13 cellular contexts compared by ENCODE assay signal in the genomic region with DNA sequence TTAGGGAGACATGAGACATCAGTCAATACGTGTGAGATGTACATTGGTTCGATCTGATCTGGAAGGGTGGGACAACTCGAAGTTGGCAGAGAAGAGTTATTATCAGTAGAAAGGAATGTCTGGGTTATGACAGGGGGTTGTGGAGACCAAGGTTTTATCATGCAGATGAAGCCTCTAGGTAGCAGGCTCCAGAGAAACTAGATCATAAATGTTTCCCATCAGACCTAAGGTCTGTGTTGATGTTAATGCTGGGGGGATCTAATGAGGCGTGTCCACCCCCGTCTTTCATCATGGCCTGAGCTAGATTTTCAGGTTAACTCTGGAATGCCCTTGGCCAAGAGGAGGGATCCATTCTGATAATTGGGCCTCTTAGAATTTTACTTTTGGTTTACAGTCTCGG.
DNase-seq lines count a peak whose midpoint lies in the region; ATAC-seq, FAIRE-seq and TF ChIP-seq lines count a peak whose summit lies in the region.
"Had no signal": no experiment of that assay in that cellular context is flagged by ENCODE, and none has a peak within 500 bp of the region (broad histone marks: within the 10 kb centered on the region; RNA-seq: fewer than 3 reads in every experiment).

No MANE protein-coding gene starts in this region.

- H3K36me3 Mint-ChIP-seq in brain = no peaks in the 10 kb centered on the region
- H3K36me3 Mint-ChIP-seq in activated CD4-positive, alpha-beta memory T cell treated with anti-CD3 and anti-CD28 coated beads, Interleukin-2, amount 10 ng/mL, durations not matched to agents 7 days and 5 days (ENCODE audit: low read depth) = no peaks in the 10 kb centered on the region

- H3K4me1 ChIP-seq in HUES48 (ENCODE audit: control insufficient read depth, insufficient read depth, low read length) = peaks cover 12% of the 10 kb centered on the region
- peaks cover 16% of the 10 kb centered on the region for H3K4me1 ChIP-seq in mesodermal cell (ENCODE audit: control insufficient read depth, insufficient read depth, low read length, poor library complexity, severe bottlenecking)
- H3K4me1 ChIP-seq: left lung had no signal

- DNase-seq in EH (ENCODE audit: low read depth) (peak; percentile 12), D721Med (ENCODE audit: insufficient read length, low spot score) (no peak)
- DNase-seq in effector CD4-positive, alpha-beta T cell = no peak
- DNase-seq in activated CD4-positive, alpha-beta memory T cell treated with anti-CD3 and anti-CD28 coated beads, Interleukin-2, amount 10 ng/mL, durations not matched to agents 7 days and 5 days = no peak
- DNase-seq: activated gamma-delta T cell, left lung, NCI-H1930 had no signal

- H3K27ac ChIP-seq in HUES48 (ENCODE audit: low read depth, low read length) (peak overlapping the region; percentile 69), mesodermal cell (ENCODE audit: low read depth, low read length, severe bottlenecking) (peak overlapping the region; percentile 19)
- H3K27ac ChIP-seq: left lung had no signal

- H3K36me3 ChIP-seq in HUES48 (ENCODE audit: control insufficient read depth, insufficient read depth, low read length) = no peaks in the 10 kb centered on the region
- no peaks in the 10 kb centered on the region for H3K36me3 ChIP-seq in mesodermal cell (ENCODE audit: control insufficient read depth, insufficient read depth, low read length)
- H3K36me3 ChIP-seq: left lung had no signal

- H3K4me3 ChIP-seq in HUES48 (ENCODE audit: low read depth, low read length) (no peak overlapping the region), mesodermal cell (ENCODE audit: extremely low read depth, insufficient read depth, low read length, poor library complexity, severe bottlenecking) (no peak overlapping the region)
- H3K4me3 ChIP-seq: left lung had no signal

- H3K9ac ChIP-seq in HUES48 (ENCODE audit: low read depth, low read length) = no peak overlapping the region

- WGBS in mesodermal cell (ENCODE audit: insufficient coverage in 2 of 2), 2 experiments = 87 to 92% methylated on average over 5 to 6 of the region's 6 CpGs

- no peak for FAIRE-seq in D721Med (lab: Jason Lieb, UNC)

- ATAC-seq in HG03342 (IDR thresholded peaks at IDR 0.05; ENCODE audit: unreplicated experiment) = no peak
- ATAC-seq: left lung had no signal

- TF ChIP-seq CTCF in brain (conservative IDR thresholded peaks at IDR 0.05) = no peak
- no peak for TF ChIP-seq CTCF in D721Med (IDR thresholded peaks at IDR 0.05; ENCODE audit: insufficient read depth, missing control alignments)

- no peak overlapping the region for H3K4me3 Mint-ChIP-seq in brain
- no peak overlapping the region for H3K4me3 Mint-ChIP-seq in activated CD4-positive, alpha-beta memory T cell treated with anti-CD3 and anti-CD28 coated beads, Interleukin-2, amount 10 ng/mL, durations not matched to agents 7 days and 5 days
- H3K4me3 Mint-ChIP-seq: dendritic cell treated with granulocyte-macrophage colony-stimulating factor and Interleukin-4, amounts not matched to agents 40 ng/mL and 50 ng/mL, for 4 days; WTC11 had no signal

- peaks cover 8% of the 10 kb centered on the region for H3K27me3 Mint-ChIP-seq in brain
- H3K27me3 Mint-ChIP-seq in activated CD4-positive, alpha-beta memory T cell treated with anti-CD3 and anti-CD28 coated beads, Interleukin-2, amount 10 ng/mL, durations not matched to agents 7 days and 5 days = peaks cover 2% of the 10 kb centered on the region
- H3K27me3 Mint-ChIP-seq: dendritic cell treated with granulocyte-macrophage colony-stimulating factor and Interleukin-4, amounts not matched to agents 40 ng/mL and 50 ng/mL, for 4 days had no signal

- POLR2A ChIA-PET in activated CD4-positive, alpha-beta memory T cell treated with anti-CD3 and anti-CD28 coated beads, Interleukin-2, amount 10 ng/mL, durations not matched to agents 7 days and 5 days (lab: Charles Lee) = no interaction called here

- peaks cover 25% of the 10 kb centered on the region for H3K4me1 Mint-ChIP-seq in brain
- H3K4me1 Mint-ChIP-seq in activated CD4-positive, alpha-beta memory T cell treated with anti-CD3 and anti-CD28 coated beads, Interleukin-2, amount 10 ng/mL, durations not matched to agents 7 days and 5 days = no peaks in the 10 kb centered on the region

- H3K9me3 ChIP-seq in HUES48 (ENCODE audit: control insufficient read depth, insufficient read depth, low read length) (no peaks in the 10 kb centered on the region), mesodermal cell (ENCODE audit: control insufficient read depth, low read length) (no peaks in the 10 kb centered on the region)

- CTCF ChIA-PET in activated CD4-positive, alpha-beta memory T cell treated with anti-CD3 and anti-CD28 coated beads, Interleukin-2, amount 10 ng/mL, durations not matched to agents 7 days and 5 days (lab: Charles Lee) = no interaction called here

- H3K27ac Mint-ChIP-seq in brain = peak overlapping the region in 4 of 5 experiments; percentile 3 to 73 (median 40)
- H3K27ac Mint-ChIP-seq in activated CD4-positive, alpha-beta memory T cell treated with anti-CD3 and anti-CD28 coated beads, Interleukin-2, amount 10 ng/mL, durations not matched to agents 7 days and 5 days = no peak overlapping the region
- H3K27ac Mint-ChIP-seq: dendritic cell treated with granulocyte-macrophage colony-stimulating factor and Interleukin-4, amounts not matched to agents 40 ng/mL and 50 ng/mL, for 4 days; WTC11 had no signal

- peaks cover 6 to 21% (median 9%) of the 10 kb centered on the region in 5 experiments for H3K9me3 Mint-ChIP-seq in brain
- H3K9me3 Mint-ChIP-seq in activated CD4-positive, alpha-beta memory T cell treated with anti-CD3 and anti-CD28 coated beads, Interleukin-2, amount 10 ng/mL, durations not matched to agents 7 days and 5 days = peaks cover under 1% of the 10 kb centered on the region

- no peaks in the 10 kb centered on the region for H3K27me3 ChIP-seq in HUES48 (ENCODE audit: control insufficient read depth, insufficient read depth, low read length)
- H3K27me3 ChIP-seq: left lung had no signal
